ENCODE assay signal across 1 cellular context in the genomic region with DNA sequence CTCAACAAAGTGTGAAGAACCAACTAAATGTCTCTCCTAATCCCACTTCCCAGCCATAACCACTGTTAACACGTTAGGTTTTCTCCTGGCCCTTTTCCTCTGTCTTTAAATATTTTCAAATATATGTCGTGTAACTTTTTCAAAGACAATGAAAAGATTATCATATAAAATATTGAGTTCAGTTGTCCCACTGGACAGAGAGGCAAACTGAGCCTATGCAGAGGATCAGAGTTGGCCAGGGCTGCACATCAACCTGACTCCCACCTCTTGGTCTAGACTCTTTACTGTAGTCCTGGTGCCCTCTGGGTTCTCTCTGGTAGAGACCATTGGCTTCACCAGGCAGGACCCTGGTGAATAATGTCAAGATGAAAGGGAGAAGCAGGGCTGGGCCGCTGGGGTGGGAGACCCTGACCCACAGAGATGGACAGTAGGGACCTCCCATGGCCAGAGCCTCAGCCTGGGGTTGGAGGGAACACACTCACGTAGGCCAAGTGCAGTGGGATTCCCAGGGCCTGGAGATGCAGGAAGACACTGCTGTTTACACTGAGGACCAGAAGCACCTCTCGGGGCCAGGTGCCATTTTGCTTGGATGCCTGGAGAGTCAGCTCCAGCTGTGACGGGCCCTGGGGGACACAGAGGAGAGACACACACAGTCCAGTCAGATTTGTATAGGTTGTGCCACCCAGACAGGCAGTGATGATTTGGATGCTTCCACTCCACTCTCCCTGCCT.
TF ChIP-seq lines count a peak whose summit lies in the region.

No MANE protein-coding gene starts in this region.

TF ChIP-seq in GM23338, 12 proteins besides CTCF, POLR2A, EP300 and RAD21 (continued from another document):
- TF ChIP-seq ZNF462 (CRISPR knock-in tag; IDR thresholded peaks at IDR 0.05) = no peak
- no peak for TF ChIP-seq ZNF331 (CRISPR knock-in tag; IDR thresholded peaks at IDR 0.05; ENCODE audit: low read depth)
- TF ChIP-seq STAT1 (IDR thresholded peaks at IDR 0.05; ENCODE audit: unreplicated experiment) = no peak
